ENCODE assay signal across 9 cellular contexts in genomic region chr12:127485528-127485927, GRCh38.
DNase-seq lines count a peak whose midpoint lies in the region; ATAC-seq, FAIRE-seq and TF ChIP-seq lines count a peak whose summit lies in the region.
"Had no signal": no experiment of that assay in that cellular context is flagged by ENCODE, and none has a peak within 500 bp of the region (broad histone marks: within the 10 kb centered on the region; RNA-seq: fewer than 3 reads in every experiment).

No MANE protein-coding gene starts in this region.

- no peak for FAIRE-seq in GM19239 (lab: Jason Lieb, UNC)

- no peaks in the 10 kb centered on the region for H4K20me1 ChIP-seq in OCI-LY3 (ENCODE audit: insufficient read depth, low read length)

- H3K4me3 ChIP-seq in OCI-LY3 (ENCODE audit: low read length): peak overlapping the region; percentile 37
- no peak overlapping the region for H3K4me3 ChIP-seq in epithelial cell of esophagus (ENCODE audit: low read length)
- no peak overlapping the region for H3K4me3 ChIP-seq in stomach
- H3K4me3 ChIP-seq: heart left ventricle had no signal

- H3K27ac ChIP-seq in OCI-LY3 (ENCODE audit: low read length) (peak overlapping the region; percentile 75), stomach (no peak overlapping the region)
- H3K27ac ChIP-seq: heart left ventricle had no signal

- H3K4me1 ChIP-seq in OCI-LY3 (ENCODE audit: low read length): peaks cover 43% of the 10 kb centered on the region
- H3K4me1 ChIP-seq in stomach: peaks cover 0 to 4% (median 0%) of the 10 kb centered on the region in 4 donors
- H3K4me1 ChIP-seq: heart left ventricle had no signal

- H3K79me2 ChIP-seq in OCI-LY3 (ENCODE audit: low read length): no peaks in the 10 kb centered on the region

- peak overlapping the region; percentile 62; the same call in 1 of the 2 replicates for H2AFZ ChIP-seq in OCI-LY3 (ENCODE audit: low read depth, low read length)

- H3K27me3 ChIP-seq in OCI-LY3 (ENCODE audit: low read depth, low read length) (no peaks in the 10 kb centered on the region), stomach (no peaks in the 10 kb centered on the region)
- H3K27me3 ChIP-seq: heart left ventricle had no signal

- ATAC-seq in HG02885 (IDR thresholded peaks at IDR 0.05; ENCODE audit: poor library complexity, unreplicated experiment): no peak
- ATAC-seq: heart left ventricle had no signal

- H3K9me3 ChIP-seq in OCI-LY3 (ENCODE audit: insufficient read depth, low read length): no peaks in the 10 kb centered on the region
- peaks cover 0 to 3% (median 0%) of the 10 kb centered on the region in 4 donors for H3K9me3 ChIP-seq in stomach
- H3K9me3 ChIP-seq: heart left ventricle had no signal

- 25 to 44% (median 35%) methylated on average over 4 of the region's 4 CpGs for WGBS in stomach, 5 donors

- peak; percentile 9 for DNase-seq in activated naive CD4-positive, alpha-beta T cell treated with Interleukin-2 at 50 U/mL for 16 hours
- DNase-seq in activated naive CD4-positive, alpha-beta T cell (lab: John Stamatoyannopoulos, UW): no peak
- peak; percentile 54 for DNase-seq in epithelial cell of esophagus (ENCODE audit: low read depth)
- DNase-seq in stomach: peak; percentile 58
- DNase-seq in GM19239 (ENCODE audit: insufficient read length, low spot score): no peak
- DNase-seq in NAMALWA (ENCODE audit: low spot score): no peak
- DNase-seq: heart left ventricle had no signal

- TF ChIP-seq CTCF in OCI-LY3 (IDR thresholded peaks at IDR 0.05; ENCODE audit: low read depth, low read length) (peak; percentile 59), epithelial cell of esophagus (IDR thresholded peaks at IDR 0.05; ENCODE audit: insufficient read depth, low read depth, low read length, missing control alignments) (no peak), stomach (IDR thresholded peaks at IDR 0.05) (no peak)

- H3K36me3 ChIP-seq in OCI-LY3 (replicated peaks; ENCODE audit: low read depth, low read length) (peaks cover 2% of the 10 kb centered on the region), stomach (no peaks in the 10 kb centered on the region)
- H3K36me3 ChIP-seq: heart left ventricle had no signal

- peak overlapping the region; percentile 45; the same call in 1 of the 2 replicates for H3K9ac ChIP-seq in OCI-LY3 (ENCODE audit: low read length)

- no peak for TF ChIP-seq EP300 in stomach (IDR thresholded peaks at IDR 0.05)

- intact Hi-C loops in stomach (cut with DNase I; ENCODE audit: low total_unique reads): no loop called here

- TF ChIP-seq POLR2A in stomach (IDR thresholded peaks at IDR 0.05): no peak

- H3K4me2 ChIP-seq in OCI-LY3 (ENCODE audit: low read length): peak overlapping the region; percentile 68

Comparison
In these comparisons a context has a peak if more than half of its experiments do, and no peak if none do; other contexts are left out.
1. DNase-seq: peak in activated naive CD4-positive, alpha-beta T cell treated with Interleukin-2 at 50 U/mL for 16 hours (single experiment), epithelial cell of esophagus (single experiment) and stomach (single experiment); none in activated naive CD4-positive, alpha-beta T cell (0 of 4), GM19239 (single experiment) and NAMALWA (single experiment).